Comparison of ENCODE assay signal across 1 cellular context in the genomic region with DNA sequence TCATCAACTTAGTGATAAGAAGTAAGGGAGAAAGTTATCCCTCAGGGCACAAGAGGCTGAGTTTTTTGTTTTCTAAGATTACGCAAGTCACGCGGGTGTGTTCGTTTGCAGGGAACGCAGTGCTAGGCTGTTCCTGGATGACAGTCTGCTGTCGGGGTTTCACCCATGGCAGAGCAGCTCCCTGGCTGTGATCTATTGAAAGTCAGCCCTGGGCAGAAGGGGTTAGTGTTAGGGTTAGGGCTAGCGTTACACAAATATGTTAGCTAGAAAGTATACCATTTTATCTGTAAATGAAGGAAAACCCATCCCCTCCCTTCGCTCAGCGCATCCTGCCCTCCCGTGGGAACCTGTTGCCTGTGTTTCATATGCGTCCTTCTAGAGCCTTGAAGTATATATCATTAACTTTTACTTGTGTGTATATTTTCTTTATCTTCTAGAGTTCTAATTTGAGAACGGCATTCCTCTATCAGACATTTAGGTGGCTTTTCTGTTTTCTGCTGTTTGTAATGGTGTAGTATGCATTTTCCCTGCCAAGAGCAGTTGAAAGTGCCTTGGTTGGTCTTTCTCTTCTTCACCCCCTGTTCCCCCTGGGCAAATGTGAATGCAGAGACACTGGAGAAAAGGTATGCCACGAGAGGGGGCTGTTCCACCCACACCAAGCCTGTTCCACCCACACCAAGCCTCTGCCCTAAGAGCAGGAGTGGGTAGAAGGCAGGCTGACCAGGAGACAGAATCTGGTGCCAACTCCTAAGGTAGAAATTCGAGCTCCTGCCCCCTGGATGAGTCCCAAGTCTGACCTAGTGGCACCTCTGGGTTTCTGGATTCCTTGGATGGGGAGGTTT.
TF ChIP-seq lines count a peak whose summit lies in the region.

No MANE protein-coding gene starts in this region.

TF ChIP-seq in GM23338, 12 proteins besides CTCF, POLR2A, EP300 and RAD21 (continued from another document):
- TF ChIP-seq NANOG (IDR thresholded peaks at IDR 0.05; ENCODE audit: borderline replicate concordance) (no peak), EZH2 (IDR thresholded peaks at IDR 0.05; ENCODE audit: low read depth, unreplicated experiment) (no peak), JUNB (IDR thresholded peaks at IDR 0.05; ENCODE audit: unreplicated experiment) (no peak), POLR2AphosphoS5 (IDR thresholded peaks at IDR 0.05; ENCODE audit: low read depth) (no peak), EZH2phosphoT487 (IDR thresholded peaks at IDR 0.05; ENCODE audit: unreplicated experiment) (no peak), ZNF331 (CRISPR knock-in tag; IDR thresholded peaks at IDR 0.05; ENCODE audit: low read depth) (no peak), CREB1 (CRISPR knock-in tag; IDR thresholded peaks at IDR 0.05; ENCODE audit: low read depth) (no peak), ZNF114 (CRISPR knock-in tag; IDR thresholded peaks at IDR 0.05) (no peak)
- TF ChIP-seq, protein P1, sequence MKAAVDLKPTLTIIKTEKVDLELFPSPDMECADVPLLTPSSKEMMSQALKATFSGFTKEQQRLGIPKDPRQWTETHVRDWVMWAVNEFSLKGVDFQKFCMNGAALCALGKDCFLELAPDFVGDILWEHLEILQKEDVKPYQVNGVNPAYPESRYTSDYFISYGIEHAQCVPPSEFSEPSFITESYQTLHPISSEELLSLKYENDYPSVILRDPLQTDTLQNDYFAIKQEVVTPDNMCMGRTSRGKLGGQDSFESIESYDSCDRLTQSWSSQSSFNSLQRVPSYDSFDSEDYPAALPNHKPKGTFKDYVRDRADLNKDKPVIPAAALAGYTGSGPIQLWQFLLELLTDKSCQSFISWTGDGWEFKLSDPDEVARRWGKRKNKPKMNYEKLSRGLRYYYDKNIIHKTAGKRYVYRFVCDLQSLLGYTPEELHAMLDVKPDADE (IDR thresholded peaks at IDR 0.05): no peak
- TF ChIP-seq, protein P2, sequence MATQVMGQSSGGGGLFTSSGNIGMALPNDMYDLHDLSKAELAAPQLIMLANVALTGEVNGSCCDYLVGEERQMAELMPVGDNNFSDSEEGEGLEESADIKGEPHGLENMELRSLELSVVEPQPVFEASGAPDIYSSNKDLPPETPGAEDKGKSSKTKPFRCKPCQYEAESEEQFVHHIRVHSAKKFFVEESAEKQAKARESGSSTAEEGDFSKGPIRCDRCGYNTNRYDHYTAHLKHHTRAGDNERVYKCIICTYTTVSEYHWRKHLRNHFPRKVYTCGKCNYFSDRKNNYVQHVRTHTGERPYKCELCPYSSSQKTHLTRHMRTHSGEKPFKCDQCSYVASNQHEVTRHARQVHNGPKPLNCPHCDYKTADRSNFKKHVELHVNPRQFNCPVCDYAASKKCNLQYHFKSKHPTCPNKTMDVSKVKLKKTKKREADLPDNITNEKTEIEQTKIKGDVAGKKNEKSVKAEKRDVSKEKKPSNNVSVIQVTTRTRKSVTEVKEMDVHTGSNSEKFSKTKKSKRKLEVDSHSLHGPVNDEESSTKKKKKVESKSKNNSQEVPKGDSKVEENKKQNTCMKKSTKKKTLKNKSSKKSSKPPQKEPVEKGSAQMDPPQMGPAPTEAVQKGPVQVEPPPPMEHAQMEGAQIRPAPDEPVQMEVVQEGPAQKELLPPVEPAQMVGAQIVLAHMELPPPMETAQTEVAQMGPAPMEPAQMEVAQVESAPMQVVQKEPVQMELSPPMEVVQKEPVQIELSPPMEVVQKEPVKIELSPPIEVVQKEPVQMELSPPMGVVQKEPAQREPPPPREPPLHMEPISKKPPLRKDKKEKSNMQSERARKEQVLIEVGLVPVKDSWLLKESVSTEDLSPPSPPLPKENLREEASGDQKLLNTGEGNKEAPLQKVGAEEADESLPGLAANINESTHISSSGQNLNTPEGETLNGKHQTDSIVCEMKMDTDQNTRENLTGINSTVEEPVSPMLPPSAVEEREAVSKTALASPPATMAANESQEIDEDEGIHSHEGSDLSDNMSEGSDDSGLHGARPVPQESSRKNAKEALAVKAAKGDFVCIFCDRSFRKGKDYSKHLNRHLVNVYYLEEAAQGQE (IDR thresholded peaks at IDR 0.05; ENCODE audit: unreplicated experiment): no peak
